Comparison of ENCODE assay signal across 8 cellular contexts in genomic region chr1:42684139-42684538, GRCh38. TPM values are rescaled to one million over a fixed set of nuclear protein-coding genes. Genes with fewer than 3 reads are reported as not detected.
A peak's percentile ranks its signal among the peaks of the same experiment; 100 is the strongest.
DNase-seq lines count a peak whose midpoint lies in the region; ATAC-seq and TF ChIP-seq lines count a peak whose summit lies in the region.

No MANE protein-coding gene starts in this region.

- H3K36me3 ChIP-seq in ectodermal cell (ENCODE audit: control insufficient read depth, insufficient read depth, low read length) = no peaks in the 10 kb centered on the region
- H3K36me3 ChIP-seq in parathyroid adenoma (ENCODE audit: control insufficient read depth, insufficient read depth, low read length) = no peaks in the 10 kb centered on the region

- H3K4me2 ChIP-seq in parathyroid adenoma (ENCODE audit: low read length) = peak overlapping the region; percentile 79

- H3K4me1 ChIP-seq in ectodermal cell (ENCODE audit: control insufficient read depth, insufficient read depth, low read length) = peaks cover 20% of the 10 kb centered on the region
- peaks cover 8% of the 10 kb centered on the region for H3K4me1 ChIP-seq in parathyroid adenoma

- no peak overlapping the region for H2AFZ ChIP-seq in parathyroid adenoma

- H3K9ac ChIP-seq in parathyroid adenoma = no peak overlapping the region

- H3K27ac ChIP-seq in ectodermal cell (ENCODE audit: insufficient read depth, low read depth, low read length, poor library complexity, severe bottlenecking) (no peak overlapping the region), parathyroid adenoma (no peak overlapping the region)

- DNase-seq in activated effector memory CD4-positive, alpha-beta T cell treated with anti-CD3 and anti-CD28 coated beads, Interleukin-2, amount 50 U/mL, for 16 hours = peak; percentile 67
- no peak for DNase-seq in activated effector memory CD4-positive, alpha-beta T cell treated with Interleukin-2 at 50 U/mL for 16 hours
- DNase-seq in SK-N-DZ (ENCODE audit: low spot score) (peak; percentile 30), cerebellum (ENCODE audit: low spot score) (no peak)

- WGBS in ectodermal cell, 2 experiments = 11 to 15% methylated on average over 5 of the region's 5 CpGs

- H3K79me2 ChIP-seq in parathyroid adenoma = peaks cover 42% of the 10 kb centered on the region

- H3K9me3 ChIP-seq in ectodermal cell (ENCODE audit: control insufficient read depth, low read length) (no peaks in the 10 kb centered on the region), parathyroid adenoma (ENCODE audit: control insufficient read depth, low read length) (no peaks in the 10 kb centered on the region)

- TF ChIP-seq CTCF in parathyroid adenoma (IDR thresholded peaks at IDR 0.05) = no peak

- peak overlapping the region; percentile 42 for H3K4me3 ChIP-seq in ectodermal cell (ENCODE audit: insufficient read depth, low read depth, low read length)
- H3K4me3 ChIP-seq in parathyroid adenoma (ENCODE audit: low read depth, low read length) = peak overlapping the region; percentile 63

- no peaks in the 10 kb centered on the region for H3K27me3 ChIP-seq in ectodermal cell (ENCODE audit: control insufficient read depth, insufficient read depth, low read length, poor library complexity, severe bottlenecking)
- no peaks in the 10 kb centered on the region for H3K27me3 ChIP-seq in parathyroid adenoma (ENCODE audit: control insufficient read depth, insufficient read depth, low read length)

- ATAC-seq in HG03280 (IDR thresholded peaks at IDR 0.05; ENCODE audit: unreplicated experiment) (no peak), GM18520 (IDR thresholded peaks at IDR 0.05; ENCODE audit: unreplicated experiment) (no peak)

RNA-seq across cellular contexts. Expression of gene YBX1, which starts 1.9 kb away (rescaled TPM):
- 713 and 780 TPM in 2 replicates for polyA plus RNA-seq in SK-N-DZ (2014; cell fraction: cytosol; rRNA removed)
- 300 and 422 TPM in 2 replicates for polyA plus RNA-seq in SK-N-DZ (2014; cell fraction: nucleus; rRNA removed)
- polyA plus RNA-seq in ectodermal cell (2013, experiment 1 of 4) = 1,742 TPM
- 1,528 TPM for polyA plus RNA-seq in ectodermal cell (2013, experiment 2 of 4)
- polyA plus RNA-seq in ectodermal cell (2013, experiment 3 of 4) = 1,202 TPM
- 1,281 TPM for polyA plus RNA-seq in ectodermal cell (2013, experiment 4 of 4)
- total RNA-seq in cerebellum = 593 TPM

RNA-seq across cellular contexts. Expression of gene PPIH, which starts 25.9 kb away (rescaled TPM):
- 91.6 and 128 TPM in 2 replicates for polyA plus RNA-seq in SK-N-DZ (2014; cell fraction: cytosol; rRNA removed)
- polyA plus RNA-seq in SK-N-DZ (2014; cell fraction: nucleus; rRNA removed) = 84.5 and 93.9 TPM in 2 replicates
- polyA plus RNA-seq in ectodermal cell (2013, experiment 1 of 4) = 79.6 TPM
- polyA plus RNA-seq in ectodermal cell (2013, experiment 2 of 4) = 65.0 TPM
- 50.4 TPM for polyA plus RNA-seq in ectodermal cell (2013, experiment 3 of 4)
- polyA plus RNA-seq in ectodermal cell (2013, experiment 4 of 4) = 63.0 TPM
- total RNA-seq in cerebellum = 19.5 TPM

RNA-seq across cellular contexts. Expression of gene CLDN19, which starts 55.9 kb away (rescaled TPM):
- polyA plus RNA-seq in SK-N-DZ (2014; cell fraction: cytosol; rRNA removed) = 1.8 and 2.5 TPM in 2 replicates
- 0.66 and 1.7 TPM in 2 replicates for polyA plus RNA-seq in SK-N-DZ (2014; cell fraction: nucleus; rRNA removed)
- polyA plus RNA-seq in ectodermal cell (2013, experiment 1 of 4) = 5.6 TPM
- polyA plus RNA-seq in ectodermal cell (2013, experiment 2 of 4) = 6.5 TPM
- 4.2 TPM for polyA plus RNA-seq in ectodermal cell (2013, experiment 3 of 4)
- 4.4 TPM for polyA plus RNA-seq in ectodermal cell (2013, experiment 4 of 4)
- not detected for total RNA-seq in cerebellum

Comparison
In these comparisons a context has a peak if more than half of its experiments do, and no peak if none do; other contexts are left out.
1. DNase-seq: peak in activated effector memory CD4-positive, alpha-beta T cell treated with anti-CD3 and anti-CD28 coated beads, Interleukin-2, amount 50 U/mL, for 16 hours (single experiment) and SK-N-DZ (single experiment); none in activated effector memory CD4-positive, alpha-beta T cell treated with Interleukin-2 at 50 U/mL for 16 hours (single experiment) and cerebellum (single experiment).